Comparison of ENCODE assay signal across 6 cellular contexts in the genomic region with DNA sequence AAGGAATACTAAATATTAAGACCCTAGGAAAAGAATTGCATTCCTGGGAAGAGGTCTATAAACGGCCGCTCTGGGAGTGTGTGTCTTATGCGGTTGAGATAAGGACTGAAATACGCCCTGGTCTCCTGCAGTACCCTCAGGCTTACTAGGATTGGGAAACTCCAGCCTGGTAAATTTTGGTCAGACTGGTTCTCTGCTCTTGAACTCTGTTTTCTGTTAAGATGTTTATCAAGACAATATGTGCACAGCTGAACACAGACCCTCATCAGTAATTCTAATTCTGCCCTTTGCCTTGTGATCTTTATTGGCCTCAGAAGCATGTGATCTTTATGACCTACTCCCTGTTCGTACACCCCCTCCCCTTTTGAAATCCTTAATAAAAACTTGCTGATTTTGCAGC. TPM values are rescaled to one million over a fixed set of nuclear protein-coding genes. Genes with fewer than 3 reads are reported as not detected.
DNase-seq lines count a peak whose midpoint lies in the region; FAIRE-seq and TF ChIP-seq lines count a peak whose summit lies in the region.
"Not testable (repeated sequence)": the region's sequence is repeated elsewhere in the genome, so short reads cannot be mapped to it uniquely, and the experiment has no call there.

No MANE protein-coding gene starts in this region.

- H3K36me3 ChIP-seq in HEK293 (ENCODE audit: control insufficient read depth in 2 of 2, insufficient read depth in 1 of 2, low read length in 2 of 2); SK-N-MC (ENCODE audit: insufficient read depth, low read length); astrocyte (ENCODE audit: insufficient read depth, low read length): not testable (repeated sequence)

- not testable (repeated sequence) for H3K4me3 Mint-ChIP-seq in astrocyte (ENCODE audit: unreplicated experiment); nephron; progenitor cell of endocrine pancreas (ENCODE audit: low read depth)

- H3K27ac Mint-ChIP-seq in astrocyte (ENCODE audit: unreplicated experiment), result peak overlapping the region; percentile 47
- peak overlapping the region in 2 of 3 experiments; percentile 50 to 91 for H3K27ac Mint-ChIP-seq in nephron
- H3K27ac Mint-ChIP-seq in progenitor cell of endocrine pancreas, result peak overlapping the region; percentile 46

- peaks cover 64% of the 10 kb centered on the region for H4K20me1 ChIP-seq in astrocyte (ENCODE audit: insufficient read depth, low read length)

- not testable (repeated sequence) for H3K4me1 Mint-ChIP-seq in astrocyte (ENCODE audit: low read depth, unreplicated experiment)
- H3K4me1 Mint-ChIP-seq in nephron, result peaks cover 21% of the 10 kb centered on the region
- peaks cover 27% of the 10 kb centered on the region for H3K4me1 Mint-ChIP-seq in progenitor cell of endocrine pancreas (ENCODE audit: low read depth)

- not testable (repeated sequence) for H3K27me3 ChIP-seq in astrocyte (ENCODE audit: insufficient read depth, low read length)

- H3K4me2 ChIP-seq in astrocyte (ENCODE audit: low read length), result not testable (repeated sequence)

- H3K79me2 ChIP-seq in astrocyte (ENCODE audit: insufficient read depth, low read length), result peaks cover 74% of the 10 kb centered on the region

- H3K4me1 ChIP-seq in HEK293 (ENCODE audit: control insufficient read depth, insufficient read depth, low read length), result peaks cover 17% of the 10 kb centered on the region
- H3K4me1 ChIP-seq in astrocyte (ENCODE audit: insufficient read depth, low read length), result not testable (repeated sequence)

- not testable (repeated sequence) for H3K27ac ChIP-seq in HEK293 (ENCODE audit: extremely low read depth, low read depth, low read length); SK-N-MC; astrocyte (ENCODE audit: low read depth, low read length)

- not testable (repeated sequence) for H3K9me3 Mint-ChIP-seq in astrocyte (ENCODE audit: unreplicated experiment)
- H3K9me3 Mint-ChIP-seq in nephron (peaks cover 20% of the 10 kb centered on the region), progenitor cell of endocrine pancreas (ENCODE audit: low read depth) (peaks cover 11% of the 10 kb centered on the region)

- not testable (repeated sequence) for H3K9ac ChIP-seq in SK-N-MC (ENCODE audit: insufficient read length); astrocyte (ENCODE audit: low read length)

- POLR2A ChIA-PET in HEK293 (lab: Yijun Ruan, JAX), result not testable (repeated sequence)

- not testable (repeated sequence) for H2AFZ ChIP-seq in astrocyte (ENCODE audit: low read depth, low read length)

- H3K9me3 ChIP-seq in HEK293 (ENCODE audit: control insufficient read depth, insufficient read depth, low read depth, low read length); SK-N-MC (ENCODE audit: low read depth, low read length); astrocyte (ENCODE audit: insufficient read depth, low read depth, low read length): not testable (repeated sequence)

- CTCF ChIA-PET in HEK293 (lab: Yijun Ruan, JAX), result interaction anchor here (0.8 to 1.2 kb wide), 2 partner anchors 11 to 116 kb away, joined by 3 to 4 read pairs; no protein-coding TSS in a partner anchor

- not testable (repeated sequence) for H3K4me3 ChIP-seq in HEK293 (ENCODE audit: low read depth, low read length); astrocyte (ENCODE audit: insufficient read depth, low read depth, low read length); fibroblast of villous mesenchyme (ENCODE audit: low read depth, low read length)
- H3K4me3 ChIP-seq in SK-N-MC, result peak overlapping the region; percentile 21

- FAIRE-seq in astrocyte (lab: Jason Lieb, UNC), result not testable (repeated sequence)

- not testable (repeated sequence) for H3K36me3 Mint-ChIP-seq in astrocyte (ENCODE audit: low read depth, unreplicated experiment)
- H3K36me3 Mint-ChIP-seq in nephron (ENCODE audit: low read depth) (peaks cover 41% of the 10 kb centered on the region), progenitor cell of endocrine pancreas (ENCODE audit: insufficient read depth) (peaks cover 22% of the 10 kb centered on the region)

- DNase-seq in SK-N-MC (ENCODE audit: low read depth, low spot score); astrocyte (ENCODE audit: low read depth); progenitor cell of endocrine pancreas (ENCODE audit: low spot score, unreplicated experiment): not testable (repeated sequence)
- peak; percentile 88 for DNase-seq in fibroblast of villous mesenchyme (ENCODE audit: low read depth)

- H3K27me3 Mint-ChIP-seq in astrocyte (ENCODE audit: low read depth, unreplicated experiment); nephron (ENCODE audit: low read depth); progenitor cell of endocrine pancreas: not testable (repeated sequence)

- not testable (repeated sequence) for TF ChIP-seq CTCF in HEK293 (tag by site-specific recombination; IDR thresholded peaks at IDR 0.05); astrocyte (IDR thresholded peaks at IDR 0.05; ENCODE audit: insufficient read depth, low read depth, low read length); fibroblast of villous mesenchyme (IDR thresholded peaks at IDR 0.05; ENCODE audit: insufficient read depth, low read depth, low read length); nephron (IDR thresholded peaks at IDR 0.05; ENCODE audit: unreplicated experiment in 3 of 3); progenitor cell of endocrine pancreas (IDR thresholded peaks at IDR 0.05; ENCODE audit: unreplicated experiment)

TF ChIP-seq in HEK293, 187 proteins besides CTCF, POLR2A, EP300 and RAD21:
- TF ChIP-seq SETDB1 (IDR thresholded peaks at IDR 0.05; ENCODE audit: insufficient read length, low read length), result peak; percentile 72
TF ChIP-seq in HEK293: peak in this region for 1; not testable (repeated sequence) for 186.

RNA-seq across cellular contexts. Expression of a gene that starts 11.9 kb away (rescaled TPM):
- 33.8 and 35.3 TPM in 2 replicates for total RNA-seq in astrocyte
- 37.7 and 51.4 TPM in 2 replicates for total RNA-seq in fibroblast of villous mesenchyme
- 32.8 and 36.2 TPM in 2 replicates for total RNA-seq in progenitor cell of endocrine pancreas
